17 cellular contexts compared by ENCODE assay signal in genomic region chr10:67664936-67665335, GRCh38. TPM values are rescaled to one million over a fixed set of nuclear protein-coding genes. Genes with fewer than 3 reads are reported as not detected.
DNase-seq lines count a peak whose midpoint lies in the region; ATAC-seq and TF ChIP-seq lines count a peak whose summit lies in the region.
"Had no signal": no experiment of that assay in that cellular context is flagged by ENCODE, and none has a peak within 500 bp of the region (broad histone marks: within the 10 kb centered on the region; RNA-seq: fewer than 3 reads in every experiment).

No MANE protein-coding gene starts in this region.

- H3K9ac ChIP-seq in smooth muscle cell (ENCODE audit: low read depth) (peak overlapping the region; percentile 1), Karpas-422 (ENCODE audit: low read length) (no peak overlapping the region)

- peak overlapping the region; percentile 16; the same call in 1 of the 2 replicates for H2AFZ ChIP-seq in OCI-LY7 (ENCODE audit: low read length)
- H2AFZ ChIP-seq in smooth muscle cell (ENCODE audit: low read depth): peak overlapping the region; percentile 51
- no peak overlapping the region for H2AFZ ChIP-seq in Karpas-422 (ENCODE audit: low read length)

- H3K4me1 ChIP-seq in OCI-LY7 (ENCODE audit: insufficient read depth, low read length, poor library complexity, severe bottlenecking) (no peaks in the 10 kb centered on the region), smooth muscle cell (ENCODE audit: low read depth) (peaks cover 6% of the 10 kb centered on the region), Karpas-422 (ENCODE audit: low read length) (no peaks in the 10 kb centered on the region)

- H3K9me3 ChIP-seq in OCI-LY7 (ENCODE audit: low read length) (no peaks in the 10 kb centered on the region), smooth muscle cell (replicated peaks; ENCODE audit: low read depth) (no peaks in the 10 kb centered on the region), Karpas-422 (ENCODE audit: low read length) (no peaks in the 10 kb centered on the region)

- intact Hi-C loops in OCI-LY7 (cut with micrococcal nuclease; ENCODE audit: unreplicated experiment): no loop called here

- H3K27me3 ChIP-seq in smooth muscle cell (ENCODE audit: low read depth) (no peaks in the 10 kb centered on the region), Karpas-422 (ENCODE audit: low read length) (no peaks in the 10 kb centered on the region)

- CTCF ChIA-PET in OCI-LY7 (lab: Charles Lee; ENCODE audit: unreplicated experiment): interaction anchor here (1.1 to 1.4 kb wide), 2 partner anchors 108 to 115 kb away, joined by 4 to 8 read pairs; no protein-coding TSS in a partner anchor

- H3K4me3 Mint-ChIP-seq in activated naive CD8-positive, alpha-beta T cell treated with anti-CD3 and anti-CD28 coated beads, Interleukin-2, amount 50 U/mL, for 24 hours: no peak overlapping the region
- H3K4me3 Mint-ChIP-seq: activated T-helper 1 cell treated with anti-CD3 and anti-CD28 coated beads, Interleukin-12 subunit alpha, Interleukin-12 subunit beta, Interleukin-2, Interleukin-4 antibody, amounts not matched to agents 30 ng/mL and 10 ng/mL and 1 ng/mL, durations not matched to agents 14 hours and 24 hours and 36 hours had no signal

- H3K79me2 ChIP-seq in OCI-LY7 (ENCODE audit: insufficient read depth, low read depth, low read length) (no peaks in the 10 kb centered on the region), smooth muscle cell (ENCODE audit: low read depth) (no peaks in the 10 kb centered on the region), Karpas-422 (ENCODE audit: low read length) (no peaks in the 10 kb centered on the region)

- no TSS peak for BruUV-seq in OCI-LY7 (replicated peaks; lab: Mats Ljungman, UMichigan)

- DNase-seq in OCI-LY7 (ENCODE audit: low spot score) (no peak), inferior parietal cortex (ENCODE audit: extremely low spot score) (peak; percentile 52), smooth muscle cell (lab: John Stamatoyannopoulos, UW; ENCODE audit: unreplicated experiment) (no peak), Karpas-422 (no peak)
- no peak for DNase-seq in activated naive CD8-positive, alpha-beta T cell treated with anti-CD3 and anti-CD28 coated beads, Interleukin-2, amount 50 U/mL, for 24 hours
- no peak for DNase-seq in activated CD4-positive, alpha-beta T cell treated with anti-CD3 and anti-CD28 coated beads, Interleukin-2, amount 50 U/mL, for 48 hours
- DNase-seq: activated CD4-positive, CD25-positive, alpha-beta regulatory T cell; activated CD8-positive, alpha-beta memory T cell treated with anti-CD3 and anti-CD28 coated beads for 24 hours; cerebellar nuclear complex; COR-L47; NCI-H1694; SHP77 treated with DMSO at 0.1 percent for 48 hours; stimulated activated CD4-positive, alpha-beta T cell treated with anti-CD3 and anti-CD28 coated beads, Interleukin-2, amount 100 ng/mL, for 24 hours had no signal

- 38% methylated on average over 3 of the region's 3 CpGs for WGBS in smooth muscle cell (ENCODE audit: low lambda C conversion rate)

- H3K4me2 ChIP-seq in OCI-LY7 (ENCODE audit: low read length) (no peak overlapping the region), smooth muscle cell (peak overlapping the region; percentile 61), Karpas-422 (ENCODE audit: low read depth, low read length, poor library complexity, severe bottlenecking) (no peak overlapping the region)

- H3K27me3 Mint-ChIP-seq in activated naive CD8-positive, alpha-beta T cell treated with anti-CD3 and anti-CD28 coated beads, Interleukin-2, amount 50 U/mL, for 24 hours: peaks cover 9% of the 10 kb centered on the region

- H3K27ac ChIP-seq in OCI-LY7 (ENCODE audit: low read depth, low read length, poor library complexity, severe bottlenecking) (no peak overlapping the region), cingulate gyrus (ENCODE audit: low read depth, low read length) (peak overlapping the region; percentile 88), smooth muscle cell (ENCODE audit: low read depth) (peak overlapping the region; percentile 1), Karpas-422 (ENCODE audit: low read length) (no peak overlapping the region)
- H3K27ac ChIP-seq: epithelial cell of prostate had no signal

- POLR2A ChIA-PET in OCI-LY7 (lab: Charles Lee): interaction anchor here (0.7 to 2.1 kb wide), 5 partner anchors 32 to 303 kb away, joined by 3 to 9 read pairs (median 4); no protein-coding TSS in a partner anchor

- no peaks in the 10 kb centered on the region for H3K36me3 ChIP-seq in OCI-LY7 (ENCODE audit: insufficient read depth, low read length)
- no peaks in the 10 kb centered on the region for H3K36me3 ChIP-seq in smooth muscle cell (ENCODE audit: low read depth)
- no peaks in the 10 kb centered on the region for H3K36me3 ChIP-seq in Karpas-422 (ENCODE audit: insufficient read depth, low read length)

- H3K4me3 ChIP-seq in OCI-LY7 (ENCODE audit: low read depth, low read length, poor library complexity, severe bottlenecking) (no peak overlapping the region), smooth muscle cell (no peak overlapping the region), Karpas-422 (ENCODE audit: low read length) (no peak overlapping the region)

- ATAC-seq in activated naive CD8-positive, alpha-beta T cell treated with anti-CD3 and anti-CD28 coated beads, Interleukin-2, amount 50 U/mL, for 24 hours: no peak

- H3K27ac Mint-ChIP-seq in activated naive CD8-positive, alpha-beta T cell treated with anti-CD3 and anti-CD28 coated beads, Interleukin-2, amount 50 U/mL, for 24 hours: no peak overlapping the region
- H3K27ac Mint-ChIP-seq: activated T-helper 1 cell treated with anti-CD3 and anti-CD28 coated beads, Interleukin-12 subunit alpha, Interleukin-12 subunit beta, Interleukin-2, Interleukin-4 antibody, amounts not matched to agents 30 ng/mL and 10 ng/mL and 1 ng/mL, durations not matched to agents 14 hours and 24 hours and 36 hours had no signal

- H3K9me2 ChIP-seq in OCI-LY7 (ENCODE audit: insufficient read depth, low read length) (no peaks in the 10 kb centered on the region), Karpas-422 (replicated peaks; ENCODE audit: insufficient read depth, low read length) (no peaks in the 10 kb centered on the region)

- H3K36me3 Mint-ChIP-seq in activated naive CD8-positive, alpha-beta T cell treated with anti-CD3 and anti-CD28 coated beads, Interleukin-2, amount 50 U/mL, for 24 hours (ENCODE audit: low read depth): no peaks in the 10 kb centered on the region

- H4K20me1 ChIP-seq in OCI-LY7 (ENCODE audit: insufficient read depth, low read length) (no peaks in the 10 kb centered on the region), smooth muscle cell (ENCODE audit: low read depth) (no peaks in the 10 kb centered on the region), Karpas-422 (ENCODE audit: insufficient read depth, low read depth, low read length) (no peaks in the 10 kb centered on the region)

- no peak for TF ChIP-seq CTCF in OCI-LY7 (conservative IDR thresholded peaks at IDR 0.05; ENCODE audit: low read length)
- TF ChIP-seq CTCF in smooth muscle cell (IDR thresholded peaks at IDR 0.05; ENCODE audit: borderline replicate concordance, insufficient read depth, poor library complexity, severe bottlenecking): no peak

- no peaks in the 10 kb centered on the region for H3K9me3 Mint-ChIP-seq in activated naive CD8-positive, alpha-beta T cell treated with anti-CD3 and anti-CD28 coated beads, Interleukin-2, amount 50 U/mL, for 24 hours
- H3K9me3 Mint-ChIP-seq: activated T-helper 1 cell treated with anti-CD3 and anti-CD28 coated beads, Interleukin-12 subunit alpha, Interleukin-12 subunit beta, Interleukin-2, Interleukin-4 antibody, amounts not matched to agents 30 ng/mL and 10 ng/mL and 1 ng/mL, durations not matched to agents 14 hours and 24 hours and 36 hours had no signal

- H3F3A ChIP-seq in smooth muscle cell (ENCODE audit: low read depth): no peaks in the 10 kb centered on the region

- H3K4me1 Mint-ChIP-seq in activated naive CD8-positive, alpha-beta T cell treated with anti-CD3 and anti-CD28 coated beads, Interleukin-2, amount 50 U/mL, for 24 hours: no peaks in the 10 kb centered on the region

RNA-seq across cellular contexts. Expression of gene CTNNA3, which starts 31.1 kb away (rescaled TPM):
- not detected in 2 replicates for total RNA-seq in OCI-LY7 (2014; rRNA removed; shearing (Covaris generic))
- 0.68 TPM in 1 of 2 replicates, not detected in the other for total RNA-seq in OCI-LY7 (2022)
- 1.2 and 1.3 TPM in 2 replicates for total RNA-seq in smooth muscle cell
- 1.3 TPM in 1 of 2 replicates, not detected in the other for polyA plus RNA-seq in smooth muscle cell
- total RNA-seq in Karpas-422 (2014; rRNA removed; shearing (Covaris generic); ENCODE audit: low replicate concordance): 0.07 TPM in 1 of 2 replicates, not detected in the other
- total RNA-seq: activated T-helper 1 cell treated with anti-CD3 and anti-CD28 coated beads, Interleukin-12 subunit alpha, Interleukin-12 subunit beta, Interleukin-2, Interleukin-4 antibody, amounts not matched to agents 30 ng/mL and 10 ng/mL and 1 ng/mL, durations not matched to agents 14 hours and 24 hours and 36 hours; HT1080 had no signal

Comparison
In these comparisons a context has a peak if more than half of its experiments do, and no peak if none do; other contexts are left out.
1. H3K27ac ChIP-seq: peak in cingulate gyrus (single experiment) and smooth muscle cell (single experiment); none in OCI-LY7 (single experiment) and Karpas-422 (single experiment).